18 cellular contexts compared by ENCODE assay signal in the genomic region with DNA sequence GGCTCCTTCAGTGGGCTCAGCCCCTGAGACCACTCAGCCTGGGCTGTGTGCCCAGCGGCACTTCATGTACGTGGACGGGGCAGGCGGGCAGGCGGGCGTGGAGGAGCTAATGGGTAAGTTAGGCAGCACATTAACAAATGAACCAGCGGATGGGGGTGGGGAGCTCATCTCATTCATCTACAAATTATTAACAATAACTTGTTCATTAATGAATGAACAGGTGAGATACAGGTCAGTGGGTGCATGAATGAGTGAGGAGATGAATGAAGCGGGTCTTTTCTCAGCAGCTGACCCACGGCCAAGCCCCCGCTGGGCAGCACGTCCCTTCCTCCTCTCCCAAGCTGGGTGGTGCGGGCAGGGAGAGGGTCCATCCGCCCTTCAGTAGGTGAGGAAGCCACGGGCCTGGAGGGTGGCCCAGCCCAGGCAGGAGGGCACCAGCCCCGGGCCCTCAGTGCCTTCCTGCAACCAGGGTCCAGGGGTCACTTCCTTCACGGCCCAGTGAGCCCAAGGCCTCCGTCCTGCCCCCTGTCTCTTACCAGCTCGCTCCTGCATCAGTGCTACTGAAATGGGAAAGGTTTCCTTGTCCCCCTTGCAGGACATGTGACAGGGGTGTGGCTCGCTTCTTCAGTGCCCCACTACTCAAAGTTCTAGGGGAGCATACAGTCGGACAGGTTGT.
DNase-seq lines count a peak whose midpoint lies in the region; ATAC-seq and TF ChIP-seq lines count a peak whose summit lies in the region.
"Had no signal": no experiment of that assay in that cellular context is flagged by ENCODE, and none has a peak within 500 bp of the region (broad histone marks: within the 10 kb centered on the region; RNA-seq: fewer than 3 reads in every experiment).

No MANE protein-coding gene starts in this region.

- TF ChIP-seq POLR2A in heart left ventricle (IDR thresholded peaks at IDR 0.05), result no peak

- H3K4me1 ChIP-seq in heart left ventricle (peaks cover 0 to 4% (median 0%) of the 10 kb centered on the region in 12 donors), right cardiac atrium (ENCODE audit: control insufficient read depth, insufficient read depth, low read length) (no peaks in the 10 kb centered on the region), endodermal cell (ENCODE audit: control insufficient read depth, insufficient read depth, low read length) (no peaks in the 10 kb centered on the region)

- DNase-seq in heart left ventricle (peak in 3 of 5 donors; percentile 2 to 53 (median 5)), right cardiac atrium (no peak), endodermal cell (peak; percentile 26), osteocyte (ENCODE audit: extremely low spot score, unreplicated experiment) (peak; percentile 75), NCI-H526 treated with DMSO at 0.1 percent for 48 hours (lab: John Stamatoyannopoulos, UW) (no peak), GF-D8 (lab: John Stamatoyannopoulos, UW) (no peak)
- DNase-seq: central memory CD4-positive, alpha-beta T cell; midbrain; NCI-H2081 treated with DMSO at 0.1 percent for 48 hours; NCI-H524; occipital lobe; PC-9; stimulated activated CD4-positive, alpha-beta T cell treated with anti-CD3 and anti-CD28 coated beads, Interleukin-12 subunit alpha, Interleukin-12 subunit beta, amount 100 ng/mL, for 4 hours had no signal

- H3K36me3 Mint-ChIP-seq in endodermal cell (ENCODE audit: low read depth), result no peaks in the 10 kb centered on the region
- H3K36me3 Mint-ChIP-seq in osteocyte (ENCODE audit: unreplicated experiment), result no peaks in the 10 kb centered on the region

- intact Hi-C loops in heart left ventricle (cut with DNase I), result no loop called here
- intact Hi-C loops in right cardiac atrium (cut with DNase I), result no loop called here

- H3K27me3 Mint-ChIP-seq in endodermal cell (ENCODE audit: insufficient read depth) (peaks cover 48% of the 10 kb centered on the region), osteocyte (ENCODE audit: unreplicated experiment) (peaks cover 11% of the 10 kb centered on the region)
- H3K27me3 Mint-ChIP-seq: activated naive CD8-positive, alpha-beta T cell; stimulated activated naive CD8-positive, alpha-beta T cell treated with anti-CD3 and anti-CD28 coated beads, Interleukin-15, amount 100 ng/mL, for 72 hours had no signal

- H3K4me1 Mint-ChIP-seq in endodermal cell (no peaks in the 10 kb centered on the region), osteocyte (ENCODE audit: unreplicated experiment) (peaks cover 6% of the 10 kb centered on the region)
- H3K4me1 Mint-ChIP-seq: stimulated activated naive CD8-positive, alpha-beta T cell treated with anti-CD3 and anti-CD28 coated beads, Interleukin-15, amount 100 ng/mL, for 72 hours had no signal

- H3K9ac ChIP-seq in endodermal cell (ENCODE audit: extremely low read depth, low read length, poor library complexity, severe bottlenecking), result no peak overlapping the region
- H3K9ac ChIP-seq: BLaER1 had no signal

- no peaks in the 10 kb centered on the region for H3K27me3 ChIP-seq in heart left ventricle
- no peaks in the 10 kb centered on the region for H3K27me3 ChIP-seq in right cardiac atrium (ENCODE audit: control insufficient read depth, insufficient read depth)
- H3K27me3 ChIP-seq in endodermal cell (ENCODE audit: control insufficient read depth, insufficient read depth, low read length, poor library complexity, severe bottlenecking), result no peaks in the 10 kb centered on the region
- H3K27me3 ChIP-seq: BLaER1 had no signal

- no peak overlapping the region for H3K27ac ChIP-seq in heart left ventricle
- no peak overlapping the region for H3K27ac ChIP-seq in right cardiac atrium (ENCODE audit: low read length)
- H3K27ac ChIP-seq in endodermal cell (ENCODE audit: low read depth, low read length), result no peak overlapping the region
- H3K27ac ChIP-seq: PC-9, SK-N-MC had no signal

- no peaks in the 10 kb centered on the region for H3K36me3 ChIP-seq in heart left ventricle
- no peaks in the 10 kb centered on the region for H3K36me3 ChIP-seq in endodermal cell (ENCODE audit: control insufficient read depth, insufficient read depth, low read length)
- H3K36me3 ChIP-seq: BLaER1 had no signal

- TF ChIP-seq CTCF in heart left ventricle (IDR thresholded peaks at IDR 0.05) (no peak), endodermal cell (conservative IDR thresholded peaks at IDR 0.05) (no peak), osteocyte (IDR thresholded peaks at IDR 0.05) (no peak)

- H3K4me3 Mint-ChIP-seq in endodermal cell, result no peak overlapping the region
- H3K4me3 Mint-ChIP-seq in osteocyte (ENCODE audit: unreplicated experiment), result no peak overlapping the region
- H3K4me3 Mint-ChIP-seq: activated naive CD8-positive, alpha-beta T cell; stimulated activated naive CD8-positive, alpha-beta T cell treated with anti-CD3 and anti-CD28 coated beads, Interleukin-15, amount 100 ng/mL, for 72 hours had no signal

- H3K9me3 Mint-ChIP-seq in endodermal cell, result peaks cover 17% of the 10 kb centered on the region
- H3K9me3 Mint-ChIP-seq in osteocyte (ENCODE audit: unreplicated experiment), result peaks cover 7% of the 10 kb centered on the region

- WGBS in heart left ventricle, 4 donors, result 84 to 96% (median 90%) methylated on average over 19 to 20 of the region's 20 CpGs
- WGBS in right cardiac atrium, result 92% methylated on average over 20 of the region's 20 CpGs
- WGBS in endodermal cell (ENCODE audit: insufficient coverage in 1 of 2, insufficient read length in 1 of 2), 2 experiments, result 81 to 83% methylated on average over 8 to 19 of the region's 20 CpGs

- H3K4me3 ChIP-seq in heart left ventricle (no peak overlapping the region), right cardiac atrium (ENCODE audit: low read length) (no peak overlapping the region), endodermal cell (ENCODE audit: low read length) (no peak overlapping the region)
- H3K4me3 ChIP-seq: BLaER1, PC-9, SK-N-MC had no signal

- H3K27ac Mint-ChIP-seq in endodermal cell, result no peak overlapping the region
- no peak overlapping the region for H3K27ac Mint-ChIP-seq in osteocyte (ENCODE audit: unreplicated experiment)
- H3K27ac Mint-ChIP-seq: activated naive CD8-positive, alpha-beta T cell; stimulated activated naive CD8-positive, alpha-beta T cell treated with anti-CD3 and anti-CD28 coated beads, Interleukin-15, amount 100 ng/mL, for 72 hours had no signal

- ATAC-seq in heart left ventricle, result peak in 2 of 4 donors; percentile 11 to 18
- no peak for ATAC-seq in right cardiac atrium
- ATAC-seq in GM19397 (IDR thresholded peaks at IDR 0.05; ENCODE audit: unreplicated experiment), result no peak
- ATAC-seq: stimulated activated naive CD8-positive, alpha-beta T cell treated with anti-CD3 and anti-CD28 coated beads, Interleukin-15, amount 100 ng/mL, for 72 hours had no signal

- H3K9me3 ChIP-seq in heart left ventricle (peaks cover 0 to 18% (median 5%) of the 10 kb centered on the region in 12 donors), right cardiac atrium (ENCODE audit: control insufficient read depth, low read length) (no peaks in the 10 kb centered on the region), endodermal cell (ENCODE audit: control insufficient read depth, low read length) (peaks cover 14% of the 10 kb centered on the region)

Comparison
In these comparisons a context has a peak if more than half of its experiments do, and no peak if none do; other contexts are left out.
1. DNase-seq: peak in heart left ventricle (3 of 5), endodermal cell (single experiment) and osteocyte (single experiment); none in right cardiac atrium (0 of 3), NCI-H526 treated with DMSO at 0.1 percent for 48 hours (single experiment) and GF-D8 (single experiment).